ENCODE assay signal across 4 cellular contexts in genomic region chr12:107497231-107497630, GRCh38.
TF ChIP-seq lines count a peak whose summit lies in the region.

No MANE protein-coding gene starts in this region.

TF ChIP-seq in HepG2, 621 proteins besides CTCF, POLR2A, EP300 and RAD21 (continues in another document):
- TF ChIP-seq ZNF556 (CRISPR knock-in tag; IDR thresholded peaks at IDR 0.05; ENCODE audit: borderline replicate concordance) (no peak), KAT8 (CRISPR knock-in tag; IDR thresholded peaks at IDR 0.05) (no peak), AGO1 (IDR thresholded peaks at IDR 0.05; ENCODE audit: low read depth, low read length, poor library complexity, severe bottlenecking) (no peak), ZHX2 (IDR thresholded peaks at IDR 0.05; ENCODE audit: low read depth) (no peak), ZHX2 (CRISPR knock-in tag; IDR thresholded peaks at IDR 0.05; ENCODE audit: borderline replicate concordance) (no peak), CAMTA2 (CRISPR knock-in tag; IDR thresholded peaks at IDR 0.05; ENCODE audit: borderline replicate concordance) (no peak)

TF ChIP-seq in IMR-90, 13 proteins besides CTCF, POLR2A, EP300 and RAD21:
- TF ChIP-seq BHLHE40 (IDR thresholded peaks at IDR 0.05; ENCODE audit: low read depth, low read length) (no peak), MAFK (IDR thresholded peaks at IDR 0.05; ENCODE audit: low read depth, low read length) (no peak), CHD1 (IDR thresholded peaks at IDR 0.05; ENCODE audit: low read depth, low read length) (no peak), CEBPB (IDR thresholded peaks at IDR 0.05; ENCODE audit: low read depth, low read length) (no peak), SMC3 (IDR thresholded peaks at IDR 0.05; ENCODE audit: low read depth, low read length) (no peak), RFX5 (IDR thresholded peaks at IDR 0.05; ENCODE audit: low read depth, low read length) (no peak)
- TF ChIP-seq, protein P1, sequence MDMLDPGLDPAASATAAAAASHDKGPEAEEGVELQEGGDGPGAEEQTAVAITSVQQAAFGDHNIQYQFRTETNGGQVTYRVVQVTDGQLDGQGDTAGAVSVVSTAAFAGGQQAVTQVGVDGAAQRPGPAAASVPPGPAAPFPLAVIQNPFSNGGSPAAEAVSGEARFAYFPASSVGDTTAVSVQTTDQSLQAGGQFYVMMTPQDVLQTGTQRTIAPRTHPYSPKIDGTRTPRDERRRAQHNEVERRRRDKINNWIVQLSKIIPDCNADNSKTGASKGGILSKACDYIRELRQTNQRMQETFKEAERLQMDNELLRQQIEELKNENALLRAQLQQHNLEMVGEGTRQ (IDR thresholded peaks at IDR 0.05; ENCODE audit: low read depth, low read length): no peak
TF ChIP-seq in IMR-90: peak in this region for 0.

TF ChIP-seq in H1, 55 proteins besides CTCF, POLR2A, EP300 and RAD21:
- no peak for TF ChIP-seq TBP (IDR thresholded peaks at IDR 0.05; ENCODE audit: low read depth, low read length)
- TF ChIP-seq MAFK (IDR thresholded peaks at IDR 0.05; ENCODE audit: low read depth, low read length): no peak
- no peak for TF ChIP-seq SP4 (IDR thresholded peaks at IDR 0.05; ENCODE audit: low read length)
- no peak for TF ChIP-seq SP1 (IDR thresholded peaks at IDR 0.05; ENCODE audit: low read depth, low read length)
- no peak for TF ChIP-seq KDM1A (IDR thresholded peaks at IDR 0.05; ENCODE audit: borderline replicate concordance, low read length)
- TF ChIP-seq CBX8 (IDR thresholded peaks at IDR 0.05; ENCODE audit: borderline replicate concordance, low read depth, low read length): no peak
- no peak for TF ChIP-seq SAP30 (IDR thresholded peaks at IDR 0.05; ENCODE audit: insufficient read depth, insufficient replicate concordance, low read length)
- TF ChIP-seq SIN3A (conservative IDR thresholded peaks at IDR 0.05 in 1 of 2, IDR thresholded peaks at IDR 0.05 in 1 of 2; ENCODE audit: low read depth in 1 of 2, low read length in 2 of 2): no peak
- no peak for TF ChIP-seq RNF2 (IDR thresholded peaks at IDR 0.05; ENCODE audit: borderline replicate concordance, low read depth, low read length, missing control alignments, poor library complexity, severe bottlenecking)
- TF ChIP-seq CBX5 (IDR thresholded peaks at IDR 0.05; ENCODE audit: low read depth, low read length): no peak
- TF ChIP-seq, protein P1 (IDR thresholded peaks at IDR 0.05; ENCODE audit: low read length): no peak
- no peak for TF ChIP-seq PHF8 (conservative IDR thresholded peaks at IDR 0.05; ENCODE audit: low read depth, low read length)

TF ChIP-seq in GM23338, 12 proteins besides CTCF, POLR2A, EP300 and RAD21:
- TF ChIP-seq ZNF114 (CRISPR knock-in tag; IDR thresholded peaks at IDR 0.05) (no peak), ZNF331 (CRISPR knock-in tag; IDR thresholded peaks at IDR 0.05; ENCODE audit: low read depth) (no peak), ZNF462 (CRISPR knock-in tag; IDR thresholded peaks at IDR 0.05) (no peak), STAT1 (IDR thresholded peaks at IDR 0.05; ENCODE audit: unreplicated experiment) (no peak), CREB1 (CRISPR knock-in tag; IDR thresholded peaks at IDR 0.05; ENCODE audit: low read depth) (no peak), JUNB (IDR thresholded peaks at IDR 0.05; ENCODE audit: unreplicated experiment) (no peak), EZH2 (IDR thresholded peaks at IDR 0.05; ENCODE audit: low read depth, unreplicated experiment) (no peak), EZH2phosphoT487 (IDR thresholded peaks at IDR 0.05; ENCODE audit: unreplicated experiment) (no peak), NANOG (IDR thresholded peaks at IDR 0.05; ENCODE audit: borderline replicate concordance) (no peak), POLR2AphosphoS5 (IDR thresholded peaks at IDR 0.05; ENCODE audit: low read depth) (no peak)
- TF ChIP-seq, protein P2, sequence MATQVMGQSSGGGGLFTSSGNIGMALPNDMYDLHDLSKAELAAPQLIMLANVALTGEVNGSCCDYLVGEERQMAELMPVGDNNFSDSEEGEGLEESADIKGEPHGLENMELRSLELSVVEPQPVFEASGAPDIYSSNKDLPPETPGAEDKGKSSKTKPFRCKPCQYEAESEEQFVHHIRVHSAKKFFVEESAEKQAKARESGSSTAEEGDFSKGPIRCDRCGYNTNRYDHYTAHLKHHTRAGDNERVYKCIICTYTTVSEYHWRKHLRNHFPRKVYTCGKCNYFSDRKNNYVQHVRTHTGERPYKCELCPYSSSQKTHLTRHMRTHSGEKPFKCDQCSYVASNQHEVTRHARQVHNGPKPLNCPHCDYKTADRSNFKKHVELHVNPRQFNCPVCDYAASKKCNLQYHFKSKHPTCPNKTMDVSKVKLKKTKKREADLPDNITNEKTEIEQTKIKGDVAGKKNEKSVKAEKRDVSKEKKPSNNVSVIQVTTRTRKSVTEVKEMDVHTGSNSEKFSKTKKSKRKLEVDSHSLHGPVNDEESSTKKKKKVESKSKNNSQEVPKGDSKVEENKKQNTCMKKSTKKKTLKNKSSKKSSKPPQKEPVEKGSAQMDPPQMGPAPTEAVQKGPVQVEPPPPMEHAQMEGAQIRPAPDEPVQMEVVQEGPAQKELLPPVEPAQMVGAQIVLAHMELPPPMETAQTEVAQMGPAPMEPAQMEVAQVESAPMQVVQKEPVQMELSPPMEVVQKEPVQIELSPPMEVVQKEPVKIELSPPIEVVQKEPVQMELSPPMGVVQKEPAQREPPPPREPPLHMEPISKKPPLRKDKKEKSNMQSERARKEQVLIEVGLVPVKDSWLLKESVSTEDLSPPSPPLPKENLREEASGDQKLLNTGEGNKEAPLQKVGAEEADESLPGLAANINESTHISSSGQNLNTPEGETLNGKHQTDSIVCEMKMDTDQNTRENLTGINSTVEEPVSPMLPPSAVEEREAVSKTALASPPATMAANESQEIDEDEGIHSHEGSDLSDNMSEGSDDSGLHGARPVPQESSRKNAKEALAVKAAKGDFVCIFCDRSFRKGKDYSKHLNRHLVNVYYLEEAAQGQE (IDR thresholded peaks at IDR 0.05; ENCODE audit: unreplicated experiment): no peak
- TF ChIP-seq, protein P3, sequence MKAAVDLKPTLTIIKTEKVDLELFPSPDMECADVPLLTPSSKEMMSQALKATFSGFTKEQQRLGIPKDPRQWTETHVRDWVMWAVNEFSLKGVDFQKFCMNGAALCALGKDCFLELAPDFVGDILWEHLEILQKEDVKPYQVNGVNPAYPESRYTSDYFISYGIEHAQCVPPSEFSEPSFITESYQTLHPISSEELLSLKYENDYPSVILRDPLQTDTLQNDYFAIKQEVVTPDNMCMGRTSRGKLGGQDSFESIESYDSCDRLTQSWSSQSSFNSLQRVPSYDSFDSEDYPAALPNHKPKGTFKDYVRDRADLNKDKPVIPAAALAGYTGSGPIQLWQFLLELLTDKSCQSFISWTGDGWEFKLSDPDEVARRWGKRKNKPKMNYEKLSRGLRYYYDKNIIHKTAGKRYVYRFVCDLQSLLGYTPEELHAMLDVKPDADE (IDR thresholded peaks at IDR 0.05): no peak
TF ChIP-seq in GM23338: peak in this region for 0.
